ENCODE assay signal across 1 cellular context in genomic region chr9:127570533-127571111, GRCh38.
TF ChIP-seq lines count a peak whose summit lies in the region.

No MANE protein-coding gene starts in this region.

TF ChIP-seq in HepG2, 621 proteins besides CTCF, POLR2A, EP300 and RAD21 (continued from another document):
- TF ChIP-seq FOXO4 (CRISPR knock-in tag; conservative IDR thresholded peaks at IDR 0.05) = no peak
- no peak for TF ChIP-seq POLR2AphosphoS2 (IDR thresholded peaks at IDR 0.05; ENCODE audit: low read depth, low read length)
- TF ChIP-seq EED (CRISPR knock-in tag; IDR thresholded peaks at IDR 0.05) = no peak
- no peak for TF ChIP-seq ZNF782 (CRISPR knock-in tag; IDR thresholded peaks at IDR 0.05; ENCODE audit: borderline replicate concordance)
